Comparison of ENCODE assay signal across 20 cellular contexts in genomic region chr21:15295875-15296274, GRCh38.
DNase-seq lines count a peak whose midpoint lies in the region; ATAC-seq and TF ChIP-seq lines count a peak whose summit lies in the region.
"Had no signal": no experiment of that assay in that cellular context is flagged by ENCODE, and none has a peak within 500 bp of the region (broad histone marks: within the 10 kb centered on the region; RNA-seq: fewer than 3 reads in every experiment).

No MANE protein-coding gene starts in this region.

- H3K56ac ChIP-seq in IMR-90 (ENCODE audit: extremely low read depth, insufficient read depth, low read length) = no peak overlapping the region

- no peak overlapping the region for H4K91ac ChIP-seq in IMR-90 (ENCODE audit: insufficient read depth, low read depth, low read length)

- no peak overlapping the region for H3K4me3 ChIP-seq in DND-41 (ENCODE audit: low read depth in 1 of 2, low read length in 2 of 2)
- H3K4me3 ChIP-seq in IMR-90 (ENCODE audit: insufficient read depth, low read depth, low read length) = no peak overlapping the region
- H3K4me3 ChIP-seq: BLaER1 had no signal

- H4K20me1 ChIP-seq in DND-41 (ENCODE audit: insufficient read depth, low read length) = no peaks in the 10 kb centered on the region
- H4K20me1 ChIP-seq in IMR-90 (ENCODE audit: insufficient read depth, low read length) = no peaks in the 10 kb centered on the region
- H4K20me1 ChIP-seq: BLaER1 had no signal

- POLR2A ChIA-PET in IMR-90 (lab: Charles Lee; ENCODE audit: unreplicated experiment) = no interaction called here

- H3K79me2 ChIP-seq in DND-41 (ENCODE audit: insufficient read depth, low read length) = no peaks in the 10 kb centered on the region

- no peak overlapping the region for H2AK9ac ChIP-seq in IMR-90 (replicated peaks; ENCODE audit: low read depth, low read length, poor library complexity)

- H3K4me1 ChIP-seq in DND-41 (ENCODE audit: insufficient read depth, low read length) = no peaks in the 10 kb centered on the region
- no peaks in the 10 kb centered on the region for H3K4me1 ChIP-seq in IMR-90 (ENCODE audit: control insufficient read depth, insufficient read depth, low read length)
- H3K4me1 ChIP-seq: BE2C had no signal

- dilution Hi-C loops in IMR-90 (cut with HindIII; ENCODE audit: low sequenced_read_pairs, unreplicated experiment) = no loop called here

- H2BK15ac ChIP-seq in IMR-90 (ENCODE audit: low read depth, low read length) = no peak overlapping the region

- H2BK5ac ChIP-seq in IMR-90 (ENCODE audit: low read depth, low read length, poor library complexity, severe bottlenecking) = no peak overlapping the region

- ATAC-seq in DND-41 (ENCODE audit: insufficient read depth, low read depth) = peak; percentile 70
- ATAC-seq in IMR-90 (ENCODE audit: low read depth) = no peak
- no peak for ATAC-seq in HG03097 (IDR thresholded peaks at IDR 0.05; ENCODE audit: low FRiP score, unreplicated experiment)
- ATAC-seq in HG02852 (IDR thresholded peaks at IDR 0.05; ENCODE audit: unreplicated experiment) = no peak
- ATAC-seq in GM21390 (IDR thresholded peaks at IDR 0.05; ENCODE audit: unreplicated experiment) = no peak

- H3K18ac ChIP-seq in IMR-90 (ENCODE audit: low read depth, low read length) = no peak overlapping the region

- H3K9me3 ChIP-seq in DND-41 (ENCODE audit: insufficient read depth, low read length, severe bottlenecking) = peaks cover 8% of the 10 kb centered on the region
- H3K9me3 ChIP-seq in IMR-90 (ENCODE audit: control insufficient read depth, insufficient read depth, low read length) = no peaks in the 10 kb centered on the region
- H3K9me3 ChIP-seq: BE2C had no signal

- no peak for TF ChIP-seq CTCF in DND-41 (IDR thresholded peaks at IDR 0.05; ENCODE audit: borderline replicate concordance, extremely low read depth, low read length, poor library complexity, severe bottlenecking)
- no peak for TF ChIP-seq CTCF in IMR-90 (conservative IDR thresholded peaks at IDR 0.05; ENCODE audit: low read depth, low read length)

- no peaks in the 10 kb centered on the region for H3K79me1 ChIP-seq in IMR-90 (ENCODE audit: low read depth in 1 of 2, low read length in 2 of 2)

- no peaks in the 10 kb centered on the region for H3K36me3 ChIP-seq in DND-41 (ENCODE audit: insufficient read depth, low read length)
- no peaks in the 10 kb centered on the region for H3K36me3 ChIP-seq in IMR-90 (ENCODE audit: control insufficient read depth, insufficient read depth, low read length)
- H3K36me3 ChIP-seq: BE2C, BLaER1 had no signal

- no peak overlapping the region for H3K4ac ChIP-seq in IMR-90 (ENCODE audit: low read depth, low read length)

- no peak for TF ChIP-seq RAD21 in IMR-90 (IDR thresholded peaks at IDR 0.05; ENCODE audit: low read length)

- no peaks in the 10 kb centered on the region for H3K9me1 ChIP-seq in IMR-90 (ENCODE audit: insufficient read depth, low read length)

- no peak overlapping the region for H3K14ac ChIP-seq in IMR-90 (replicated peaks; ENCODE audit: low read depth, low read length)

- H2BK20ac ChIP-seq in IMR-90 (ENCODE audit: low read depth, low read length) = no peak overlapping the region

- CTCF ChIA-PET in IMR-90 (lab: Yijun Ruan, JAX) = no interaction called here

- H3K27me3 ChIP-seq in DND-41 (ENCODE audit: insufficient read depth, low read length, poor library complexity) = no peaks in the 10 kb centered on the region
- H3K27me3 ChIP-seq in IMR-90 (ENCODE audit: control insufficient read depth, insufficient read depth, low read length) = no peaks in the 10 kb centered on the region
- H3K27me3 ChIP-seq: BE2C, BLaER1 had no signal

- H2AK5ac ChIP-seq in IMR-90 (ENCODE audit: low read depth, low read length) = no peak overlapping the region

- DNase-seq in NCI-H510A treated with DMSO at 0.1 percent for 48 hours (lab: John Stamatoyannopoulos, UW) = peak; percentile 0
- DNase-seq in NCI-H510A (lab: John Stamatoyannopoulos, UW) = no peak
- DNase-seq in DND-41 = no peak
- DNase-seq in IMR-90 = no peak
- DNase-seq in UCSD-AML1 (lab: John Stamatoyannopoulos, UW; ENCODE audit: unreplicated experiment) = peak; percentile 7
- DNase-seq: 8988T; ACHN; BE2C; C1 segment of cervical spinal cord; CD4-positive, alpha-beta memory T cell; CD8-positive, alpha-beta memory T cell; COR-L47; DMS 273 treated with DMSO at 0.1 percent for 48 hours; DMS153; DMS79; GF-D8 had no signal

- H4K8ac ChIP-seq in IMR-90 (ENCODE audit: low read depth in 2 of 2, low read length in 2 of 2) = no peak overlapping the region

- H3K27ac ChIP-seq in DND-41 (ENCODE audit: low read length) (no peak overlapping the region), IMR-90 (ENCODE audit: insufficient read depth, low read length) (no peak overlapping the region)
- H3K27ac ChIP-seq: BLaER1 had no signal

- intact Hi-C loops in IMR-90 (cut with micrococcal nuclease) = no loop called here

- no peak overlapping the region for H4K5ac ChIP-seq in IMR-90 (ENCODE audit: low read depth, low read length)

- no peak overlapping the region for H3K9ac ChIP-seq in DND-41 (ENCODE audit: low read depth, low read length)
- no peak overlapping the region for H3K9ac ChIP-seq in IMR-90 (ENCODE audit: low read depth, low read length)
- H3K9ac ChIP-seq: BLaER1 had no signal

- WGBS in IMR-90 (ENCODE audit: extremely low coverage in 2 of 2, insufficient read length in 1 of 2), 2 experiments = no CpG with 5 or more reads among the region's 2 CpGs

- H2AFZ ChIP-seq in DND-41 (ENCODE audit: low read depth, low read length) (no peak overlapping the region), IMR-90 (replicated peaks; ENCODE audit: low read length, poor library complexity) (peak overlapping the region; percentile 51)

- no peak overlapping the region for H3K4me2 ChIP-seq in DND-41 (ENCODE audit: insufficient read depth, low read length)
- H3K4me2 ChIP-seq in IMR-90 (ENCODE audit: low read depth, low read length) = no peak overlapping the region
- H3K4me2 ChIP-seq: BLaER1 had no signal

- no peak for TF ChIP-seq POLR2A in IMR-90 (IDR thresholded peaks at IDR 0.05; ENCODE audit: low read depth, low read length)

- in situ Hi-C loops in IMR-90 (cut with MboI; ENCODE audit: low sequenced_read_pairs) = no loop called here

- no peak overlapping the region for H3K23ac ChIP-seq in IMR-90 (ENCODE audit: low read depth, low read length)

- BruUV-seq in IMR-90 (replicated peaks; lab: Mats Ljungman, UMichigan) = no TSS peak

- no peak overlapping the region for H2BK120ac ChIP-seq in IMR-90 (ENCODE audit: low read depth, low read length)

TF ChIP-seq in IMR-90, 13 proteins besides CTCF, POLR2A, EP300 and RAD21:
- TF ChIP-seq FOS (IDR thresholded peaks at IDR 0.05; ENCODE audit: low read depth, low read length) = no peak
- TF ChIP-seq USF2 (IDR thresholded peaks at IDR 0.05; ENCODE audit: low read depth, low read length) = no peak
- no peak for TF ChIP-seq MAZ (IDR thresholded peaks at IDR 0.05; ENCODE audit: borderline replicate concordance, low read depth, low read length)
- no peak for TF ChIP-seq RFX5 (IDR thresholded peaks at IDR 0.05; ENCODE audit: low read depth, low read length)
- TF ChIP-seq BHLHE40 (IDR thresholded peaks at IDR 0.05; ENCODE audit: low read depth, low read length) = no peak
- no peak for TF ChIP-seq SMC3 (IDR thresholded peaks at IDR 0.05; ENCODE audit: low read depth, low read length)
- TF ChIP-seq MXI1 (IDR thresholded peaks at IDR 0.05; ENCODE audit: borderline replicate concordance, low read depth, low read length) = no peak
- no peak for TF ChIP-seq CHD1 (IDR thresholded peaks at IDR 0.05; ENCODE audit: low read depth, low read length)

Comparison
In these comparisons a context has a peak if more than half of its experiments do, and no peak if none do; other contexts are left out.
1. DNase-seq: peak in NCI-H510A treated with DMSO at 0.1 percent for 48 hours (single experiment) and UCSD-AML1 (single experiment); none in NCI-H510A (single experiment), DND-41 (single experiment) and IMR-90 (single experiment).